Comparison of ENCODE assay signal across 24 cellular contexts in the genomic region with DNA sequence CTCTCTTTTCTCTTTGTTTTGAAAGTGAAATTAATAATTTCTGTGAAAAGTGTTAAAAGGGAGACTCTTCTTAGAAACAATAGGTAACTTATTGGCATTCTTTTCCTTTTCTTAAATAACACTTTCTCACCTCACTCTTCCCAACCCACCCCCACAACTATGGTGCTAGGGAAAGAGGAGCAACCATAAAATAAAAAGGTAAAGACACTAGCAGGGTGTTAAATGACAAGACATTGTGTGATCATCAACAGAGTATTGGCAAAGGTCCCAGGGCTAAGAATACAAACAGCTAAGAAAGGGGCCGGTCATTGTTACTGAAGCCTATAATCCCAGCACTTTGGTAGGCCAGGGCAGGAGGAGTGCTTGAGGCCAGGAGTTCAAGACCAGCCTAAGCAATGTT.
A peak's percentile ranks its signal among the peaks of the same experiment; 100 is the strongest.
DNase-seq lines count a peak whose midpoint lies in the region; ATAC-seq, FAIRE-seq and TF ChIP-seq lines count a peak whose summit lies in the region.
"Had no signal": no experiment of that assay in that cellular context is flagged by ENCODE, and none has a peak within 500 bp of the region (broad histone marks: within the 10 kb centered on the region; RNA-seq: fewer than 3 reads in every experiment).

No MANE protein-coding gene starts in this region.

- no peak overlapping the region for H3K27ac Mint-ChIP-seq in stimulated activated effector memory CD8-positive, alpha-beta T cell treated with anti-CD3 and anti-CD28 coated beads, Interleukin-12 subunit alpha, Interleukin-12 subunit beta, amount 100 ng/mL, for 72 hours
- H3K27ac Mint-ChIP-seq: B cell; CD8-positive, alpha-beta T cell had no signal

- FAIRE-seq in GM12878 (lab: Jason Lieb, UNC) (no peak), frontal cortex (lab: Jason Lieb, UNC) (no peak)

- DNase-seq in mammary epithelial cell (no peak), breast epithelium (ENCODE audit: low spot score in 2 of 2) (no peak), GM12878 (ENCODE audit: low read depth, low spot score) (no peak), trophoblast cell (no peak), frontal cortex (ENCODE audit: low spot score in 2 of 2) (no peak)
- DNase-seq in activated T-cell treated with anti-CD3 and anti-CD28 coated beads, Interleukin-2, amount 50 U/mL, for 4 hours, result no peak
- no peak for DNase-seq in stimulated activated effector memory CD8-positive, alpha-beta T cell treated with anti-CD3 and anti-CD28 coated beads, Interleukin-12 subunit alpha, Interleukin-12 subunit beta, amount 100 ng/mL, for 72 hours (ENCODE audit: low spot score in 2 of 2)
- DNase-seq: CD8-positive, alpha-beta T cell; DMS 273 treated with DMSO at 0.1 percent for 48 hours; DND-41; GM23248; H7; KBM-7; MG63; NCI-H1105 treated with DMSO at 0.1 percent for 48 hours; NCI-H1694; NCI-H2081 treated with DMSO at 0.1 percent for 48 hours; NCI-H524; NCI-H774; Right ventricle myocardium superior; RPMI8226 had no signal

- H3K4me3 ChIP-seq in mammary epithelial cell (replicated peaks in 1 of 3; ENCODE audit: insufficient read depth in 1 of 3, low read depth in 2 of 3, low read length in 3 of 3) (no peak overlapping the region), breast epithelium (no peak overlapping the region), GM12878 (no peak overlapping the region), trophoblast cell (ENCODE audit: low read depth, low read length) (no peak overlapping the region)
- H3K4me3 ChIP-seq: GM23248, MG63, SJSA1 had no signal

- H3K36me3 Mint-ChIP-seq in activated T-cell treated with anti-CD3 and anti-CD28 coated beads, Interleukin-2, amount 50 U/mL, for 4 hours (ENCODE audit: insufficient read depth), result no peaks in the 10 kb centered on the region
- no peaks in the 10 kb centered on the region for H3K36me3 Mint-ChIP-seq in stimulated activated effector memory CD8-positive, alpha-beta T cell treated with anti-CD3 and anti-CD28 coated beads, Interleukin-12 subunit alpha, Interleukin-12 subunit beta, amount 100 ng/mL, for 72 hours
- H3K36me3 Mint-ChIP-seq: CD8-positive, alpha-beta T cell had no signal

- H2BK120ac ChIP-seq in trophoblast cell (ENCODE audit: insufficient read depth, low read length, poor library complexity), result no peak overlapping the region

- H3K79me1 ChIP-seq in trophoblast cell (ENCODE audit: low read length), result peaks cover 1% of the 10 kb centered on the region

- H3K23ac ChIP-seq in trophoblast cell (ENCODE audit: low read length), result no peak overlapping the region

- TF ChIP-seq RAD21 in GM12878 (IDR thresholded peaks at IDR 0.05; ENCODE audit: insufficient read depth, low read depth, low read length), result no peak

- BruUV-seq in mammary epithelial cell (replicated peaks; lab: Mats Ljungman, UMichigan), result no TSS peak
- BruUV-seq in GM12878 (replicated peaks; lab: Mats Ljungman, UMichigan), result no TSS peak

- no peak for TF ChIP-seq EP300 in GM12878 (IDR thresholded peaks at IDR 0.05; ENCODE audit: borderline replicate concordance in 1 of 2, control insufficient read depth in 1 of 2, low read depth in 2 of 2, low read length in 2 of 2)

- H3K79me2 ChIP-seq in mammary epithelial cell (ENCODE audit: insufficient read depth, low read length) (no peaks in the 10 kb centered on the region), GM12878 (ENCODE audit: control insufficient read depth, insufficient read depth, low read length) (no peaks in the 10 kb centered on the region), trophoblast cell (ENCODE audit: control insufficient read depth, insufficient read depth, low read length, poor library complexity) (no peaks in the 10 kb centered on the region)

- no peak overlapping the region for H4K8ac ChIP-seq in trophoblast cell (ENCODE audit: low read depth, low read length)

- TF ChIP-seq POLR2A in breast epithelium (IDR thresholded peaks at IDR 0.05) (no peak), GM12878 (IDR thresholded peaks at IDR 0.05; ENCODE audit: low read depth, low read length) (no peak)

- H3K14ac ChIP-seq in trophoblast cell (ENCODE audit: low read length), result no peak overlapping the region

- H3K4me2 ChIP-seq in mammary epithelial cell (ENCODE audit: insufficient read depth, low read depth, low read length), result no peak overlapping the region
- no peak overlapping the region for H3K4me2 ChIP-seq in GM12878 (ENCODE audit: control insufficient read depth, insufficient read depth)
- no peak overlapping the region for H3K4me2 ChIP-seq in trophoblast cell (ENCODE audit: low read length)

- no peak overlapping the region for H4K12ac ChIP-seq in trophoblast cell (ENCODE audit: low read depth, low read length)

- no peak overlapping the region for H3K4ac ChIP-seq in trophoblast cell (ENCODE audit: low read depth, low read length)

- CTCF ChIA-PET in mammary epithelial cell (lab: Charles Lee; ENCODE audit: low non-redundant PET) (interaction anchor here (0.7 kb wide), 1 partner anchor 56 kb away, joined by 3 read pairs; no protein-coding TSS in a partner anchor), GM12878 (lab: Yijun Ruan, JAX) (interaction anchor here (1.7 kb wide), 1 partner anchor 8 kb away, joined by 3 read pairs; no protein-coding TSS in a partner anchor)

- peak overlapping the region; percentile 52 for H2AFZ ChIP-seq in mammary epithelial cell (ENCODE audit: low read depth, low read length)
- no peak overlapping the region for H2AFZ ChIP-seq in GM12878 (ENCODE audit: control insufficient read depth, low read depth, low read length)
- H2AFZ ChIP-seq in trophoblast cell (ENCODE audit: insufficient read depth, low read length, poor library complexity), result no peak overlapping the region
- H2AFZ ChIP-seq: GM23248 had no signal

- H3K27ac ChIP-seq in mammary epithelial cell (ENCODE audit: insufficient read depth, low read depth, low read length), result no peak overlapping the region
- H3K27ac ChIP-seq in breast epithelium, result no peak overlapping the region
- no peak overlapping the region for H3K27ac ChIP-seq in GM12878 (ENCODE audit: control insufficient read depth, insufficient read depth)
- H3K27ac ChIP-seq in trophoblast cell (ENCODE audit: low read depth, low read length), result no peak overlapping the region
- H3K27ac ChIP-seq: C4-2B, GM23248, SJSA1 had no signal

- peak overlapping the region; percentile 53 for H4K91ac ChIP-seq in trophoblast cell (ENCODE audit: low read depth, low read length)

- no peaks in the 10 kb centered on the region for H3K36me3 ChIP-seq in mammary epithelial cell (ENCODE audit: insufficient read depth, low read length)
- no peaks in the 10 kb centered on the region for H3K36me3 ChIP-seq in breast epithelium
- no peaks in the 10 kb centered on the region for H3K36me3 ChIP-seq in GM12878 (ENCODE audit: control insufficient read depth in 2 of 2, insufficient read depth in 2 of 2, low read length in 1 of 2)
- H3K36me3 ChIP-seq in trophoblast cell (ENCODE audit: control insufficient read depth in 1 of 2, insufficient read depth in 2 of 2, low read length in 2 of 2), result no peaks in the 10 kb centered on the region
- H3K36me3 ChIP-seq: MG63, SJSA1 had no signal

- no peaks in the 10 kb centered on the region for H3K9me3 ChIP-seq in mammary epithelial cell (replicated peaks; ENCODE audit: insufficient read depth, low read length)
- H3K9me3 ChIP-seq in breast epithelium, result no peaks in the 10 kb centered on the region
- H3K9me3 ChIP-seq in GM12878 (replicated peaks; ENCODE audit: control insufficient read depth, insufficient read depth, low read length), result no peaks in the 10 kb centered on the region
- no peaks in the 10 kb centered on the region for H3K9me3 ChIP-seq in trophoblast cell (ENCODE audit: insufficient read depth, low read depth, low read length)
- H3K9me3 ChIP-seq: MG63 had no signal

- dilution Hi-C loops in mammary epithelial cell (cut with HindIII; ENCODE audit: low sequenced_read_pairs), result no loop called here

- SMC1A ChIA-PET in GM12878 (lab: Charles Lee; ENCODE audit: uncharacterized antibody, unreplicated experiment), result no interaction called here

- no peaks in the 10 kb centered on the region for H3K27me3 ChIP-seq in mammary epithelial cell (ENCODE audit: insufficient read depth, low read length)
- H3K27me3 ChIP-seq in breast epithelium, result no peaks in the 10 kb centered on the region
- no peaks in the 10 kb centered on the region for H3K27me3 ChIP-seq in GM12878 (replicated peaks in 1 of 2; ENCODE audit: control insufficient read depth in 2 of 2, insufficient read depth in 2 of 2, low read length in 1 of 2)
- no peaks in the 10 kb centered on the region for H3K27me3 ChIP-seq in trophoblast cell (ENCODE audit: insufficient read depth, low read length)
- H3K27me3 ChIP-seq: MG63, SJSA1 had no signal

- WGBS in mammary epithelial cell (ENCODE audit: low coverage, missing lambda C conversion rate), result 91% methylated on average over 1 of the region's 1 CpG
- 0% methylated on average over 1 of the region's 1 CpG for WGBS in GM12878 (ENCODE audit: insufficient coverage, insufficient replicate concordance, low lambda C conversion rate, missing lambda C conversion rate)
- no CpG with 5 or more reads among the region's 1 CpG for WGBS in trophoblast cell (ENCODE audit: extremely low coverage, insufficient coverage, insufficient read length)

- H3K18ac ChIP-seq in trophoblast cell (ENCODE audit: low read length), result no peak overlapping the region

- peaks cover 14% of the 10 kb centered on the region for H3K9me3 Mint-ChIP-seq in activated T-cell treated with anti-CD3 and anti-CD28 coated beads, Interleukin-2, amount 50 U/mL, for 4 hours
- H3K9me3 Mint-ChIP-seq in stimulated activated effector memory CD8-positive, alpha-beta T cell treated with anti-CD3 and anti-CD28 coated beads, Interleukin-12 subunit alpha, Interleukin-12 subunit beta, amount 100 ng/mL, for 72 hours, result peaks cover 9% of the 10 kb centered on the region

- no peaks in the 10 kb centered on the region for H3K4me1 ChIP-seq in mammary epithelial cell (ENCODE audit: insufficient read depth, low read length)
- H3K4me1 ChIP-seq in breast epithelium, result no peaks in the 10 kb centered on the region
- no peaks in the 10 kb centered on the region for H3K4me1 ChIP-seq in GM12878 (ENCODE audit: control insufficient read depth, insufficient read depth, low read length)
- peaks cover 6 to 7% of the 10 kb centered on the region in 2 experiments for H3K4me1 ChIP-seq in trophoblast cell (ENCODE audit: control insufficient read depth in 1 of 2, insufficient read depth in 2 of 2, low read length in 2 of 2)
- H3K4me1 ChIP-seq: SJSA1 had no signal

- H2BK12ac ChIP-seq in trophoblast cell (ENCODE audit: low read length), result no peak overlapping the region

- no peak for TF ChIP-seq CTCF in mammary epithelial cell (conservative IDR thresholded peaks at IDR 0.05 in 1 of 2, IDR thresholded peaks at IDR 0.05 in 1 of 2; ENCODE audit: extremely low read depth in 1 of 2, insufficient read depth in 1 of 2, low read depth in 1 of 2, low read length in 2 of 2)
- TF ChIP-seq CTCF in breast epithelium (IDR thresholded peaks at IDR 0.05), result no peak
- no peak for TF ChIP-seq CTCF in GM12878 (IDR thresholded peaks at IDR 0.05 in 2 of 3, conservative IDR thresholded peaks at IDR 0.05 in 1 of 3; ENCODE audit: control insufficient read depth in 2 of 3, extremely low read depth in 1 of 3, insufficient read depth in 1 of 3, low read depth in 3 of 3, low read length in 3 of 3)

- RAD21 ChIA-PET in GM12878 (lab: Charles Lee; ENCODE audit: unreplicated experiment), result no interaction called here

- no peaks in the 10 kb centered on the region for H3K4me1 Mint-ChIP-seq in activated T-cell treated with anti-CD3 and anti-CD28 coated beads, Interleukin-2, amount 50 U/mL, for 4 hours (ENCODE audit: low read depth)
- no peaks in the 10 kb centered on the region for H3K4me1 Mint-ChIP-seq in stimulated activated effector memory CD8-positive, alpha-beta T cell treated with anti-CD3 and anti-CD28 coated beads, Interleukin-12 subunit alpha, Interleukin-12 subunit beta, amount 100 ng/mL, for 72 hours
- H3K4me1 Mint-ChIP-seq: B cell had no signal

- no peak overlapping the region for H2AK5ac ChIP-seq in trophoblast cell (ENCODE audit: low read length)

- H4K20me1 ChIP-seq in mammary epithelial cell (ENCODE audit: insufficient read depth, low read length) (no peaks in the 10 kb centered on the region), GM12878 (ENCODE audit: control insufficient read depth, insufficient read depth) (no peaks in the 10 kb centered on the region)

- in situ Hi-C loops in mammary epithelial cell (cut with MboI; ENCODE audit: low sequenced_read_pairs in 2 of 2), result no loop called here
- in situ Hi-C loops in GM12878 (cut with MboI), result no loop called here

- H3K4me3 Mint-ChIP-seq in activated T-cell treated with anti-CD3 and anti-CD28 coated beads, Interleukin-2, amount 50 U/mL, for 4 hours, result no peak overlapping the region
- no peak overlapping the region for H3K4me3 Mint-ChIP-seq in stimulated activated effector memory CD8-positive, alpha-beta T cell treated with anti-CD3 and anti-CD28 coated beads, Interleukin-12 subunit alpha, Interleukin-12 subunit beta, amount 100 ng/mL, for 72 hours
- H3K4me3 Mint-ChIP-seq: B cell; CD8-positive, alpha-beta T cell had no signal

- H3K9ac ChIP-seq in mammary epithelial cell (ENCODE audit: insufficient read depth, low read length) (no peak overlapping the region), GM12878 (ENCODE audit: control insufficient read depth, insufficient read depth, low read length) (no peak overlapping the region), trophoblast cell (ENCODE audit: low read length) (no peak overlapping the region)
- H3K9ac ChIP-seq: GM23248 had no signal

- peak; percentile 54 for ATAC-seq in GM12878
- ATAC-seq in activated T-cell treated with anti-CD3 and anti-CD28 coated beads, Interleukin-2, amount 50 U/mL, for 4 hours, result no peak
- no peak for ATAC-seq in stimulated activated effector memory CD8-positive, alpha-beta T cell treated with anti-CD3 and anti-CD28 coated beads, Interleukin-12 subunit alpha, Interleukin-12 subunit beta, amount 100 ng/mL, for 72 hours
- ATAC-seq: CD8-positive, alpha-beta T cell had no signal

- H2BK5ac ChIP-seq in trophoblast cell (ENCODE audit: low read depth, low read length, poor library complexity), result no peak overlapping the region

- POLR2A ChIA-PET in GM12878 (lab: Charles Lee), result no interaction called here

- intact Hi-C loops in mammary epithelial cell (cut with micrococcal nuclease) (no loop called here), breast epithelium (cut with DNase I; ENCODE audit: low total_unique reads) (no loop called here), GM12878 (cut with micrococcal nuclease; ENCODE audit: unreplicated experiment) (no loop called here)

- H3K27me3 Mint-ChIP-seq in activated T-cell treated with anti-CD3 and anti-CD28 coated beads, Interleukin-2, amount 50 U/mL, for 4 hours (ENCODE audit: low read depth), result no peaks in the 10 kb centered on the region
- H3K27me3 Mint-ChIP-seq: B cell had no signal
